10 cellular contexts compared by ENCODE assay signal in the genomic region with DNA sequence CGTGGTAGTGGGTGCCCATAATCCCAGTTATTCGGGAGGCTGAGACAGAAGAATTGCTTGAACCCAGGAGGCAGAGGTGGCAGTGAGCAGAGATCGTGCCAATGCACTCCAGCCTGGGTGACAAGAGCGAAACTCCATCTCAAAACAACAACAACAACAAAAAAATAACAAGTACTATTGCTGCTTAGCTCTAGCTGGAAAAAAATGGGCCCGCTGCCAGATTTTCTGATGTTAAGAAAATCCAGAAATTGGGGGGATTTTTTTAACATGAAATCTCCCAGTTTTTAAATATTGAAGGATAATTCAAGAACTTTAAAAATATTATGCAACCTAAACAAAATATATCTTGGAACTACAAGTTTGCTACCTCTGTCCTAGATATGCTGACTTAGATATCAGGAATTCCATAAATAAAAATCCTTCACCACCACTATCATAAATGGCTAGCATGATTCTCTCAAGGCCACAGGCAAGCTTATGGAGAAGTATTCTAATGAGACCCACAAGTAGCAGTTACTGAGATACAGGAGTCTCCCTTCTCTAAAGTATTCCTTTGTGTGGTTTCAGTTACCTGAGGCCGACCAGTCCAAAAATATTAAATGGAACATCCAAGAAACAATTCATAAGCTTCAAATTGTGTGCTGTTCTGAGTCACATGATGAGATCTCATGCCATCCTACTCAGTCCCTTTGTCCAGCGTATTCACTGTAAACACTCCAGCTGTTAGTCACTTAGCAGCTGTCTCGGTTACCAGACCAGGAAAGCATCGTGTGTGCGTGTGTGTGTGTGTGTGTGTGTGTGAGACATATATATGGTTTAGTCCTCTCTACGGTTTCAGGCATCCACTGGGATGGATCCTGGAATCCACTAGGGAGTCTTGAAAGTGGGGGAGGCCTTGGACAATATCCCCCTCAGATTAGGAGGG.
DNase-seq lines count a peak whose midpoint lies in the region; ATAC-seq and TF ChIP-seq lines count a peak whose summit lies in the region.
"Had no signal": no experiment of that assay in that cellular context is flagged by ENCODE, and none has a peak within 500 bp of the region (broad histone marks: within the 10 kb centered on the region; RNA-seq: fewer than 3 reads in every experiment).

No MANE protein-coding gene starts in this region.

- TF ChIP-seq POLR2A in stomach (IDR thresholded peaks at IDR 0.05), result no peak

- WGBS in stomach, 5 donors, result 76 to 84% (median 78%) methylated on average over 11 of the region's 11 CpGs

- H3K36me3 ChIP-seq in stomach, result no peaks in the 10 kb centered on the region

- intact Hi-C loops in stomach (cut with DNase I; ENCODE audit: low total_unique reads), result no loop called here

- H3K27ac ChIP-seq in stomach, result peak overlapping the region in 1 of 5 donors; percentile 10

- TF ChIP-seq CTCF in stomach (IDR thresholded peaks at IDR 0.05), result no peak

- no peak for TF ChIP-seq EP300 in stomach (IDR thresholded peaks at IDR 0.05)

- H3K9me3 ChIP-seq in stomach, result no peaks in the 10 kb centered on the region

- DNase-seq in COR-L47 (lab: John Stamatoyannopoulos, UW) (peak; percentile 95), NCI-H187 (lab: John Stamatoyannopoulos, UW) (peak; percentile 56 to 93), amniotic stem cell (lab: John Stamatoyannopoulos, UW) (peak; percentile 2), left kidney (ENCODE audit: low read depth, low spot score) (peak; percentile 85), stomach (no peak), NCI-H82 treated with DMSO at 0.1 percent for 48 hours (lab: John Stamatoyannopoulos, UW; ENCODE audit: unreplicated experiment) (no peak)
- no peak for DNase-seq in activated CD4-positive, CD25-positive, alpha-beta regulatory T cell (lab: John Stamatoyannopoulos, UW)
- DNase-seq: activated CD4-positive, alpha-beta T cell treated with anti-CD3 and anti-CD28 coated beads for 48 hours; GOT3 had no signal

- no peak for ATAC-seq in HG03139 (IDR thresholded peaks at IDR 0.05; ENCODE audit: unreplicated experiment)

- peaks cover 0 to 9% (median 7%) of the 10 kb centered on the region in 4 donors for H3K4me1 ChIP-seq in stomach

- H3K4me3 ChIP-seq in stomach, result no peak overlapping the region

- no peaks in the 10 kb centered on the region for H3K27me3 ChIP-seq in stomach

Comparison
In these comparisons a context has a peak if more than half of its experiments do, and no peak if none do; other contexts are left out.
1. DNase-seq: peak in COR-L47 (single experiment), NCI-H187 (2 of 2), amniotic stem cell (single experiment) and left kidney (single experiment); none in stomach (single experiment), activated CD4-positive, CD25-positive, alpha-beta regulatory T cell (0 of 4) and NCI-H82 treated with DMSO at 0.1 percent for 48 hours (single experiment).